26 cellular contexts compared by ENCODE assay signal in genomic region chr3:188575501-188575900, GRCh38.
"Had no signal": no experiment of that assay in that cellular context is flagged by ENCODE, and none has a peak within 500 bp of the region (broad histone marks: within the 10 kb centered on the region; RNA-seq: fewer than 3 reads in every experiment).

No MANE protein-coding gene starts in this region.

- H3K9me3 ChIP-seq: body of pancreas, esophagus squamous epithelium, left ventricle myocardium inferior, pancreas, prostate gland, suprapubic skin, tibial artery had no signal

- H3K36me3 ChIP-seq: esophagus squamous epithelium, left ventricle myocardium inferior, pancreas, prostate gland, suprapubic skin, tibial artery, WERI-Rb-1 had no signal

- H3K27ac ChIP-seq: body of pancreas, left ventricle myocardium inferior, pancreas, prostate gland, suprapubic skin, WERI-Rb-1 had no signal

- ATAC-seq: activated CD4-positive, CD25-positive, alpha-beta regulatory T cell treated with anti-CD3 and anti-CD28 coated beads, Interleukin-2, amount 50 U/mL, for 24 hours; body of pancreas; pancreas; T-helper 17 cell had no signal

- H3K27me3 ChIP-seq: body of pancreas, esophagus squamous epithelium, pancreas, suprapubic skin, tibial artery had no signal

- DNase-seq: activated CD4-positive, alpha-beta memory T cell treated with anti-CD3 and anti-CD28 coated beads for 36 hours; activated CD4-positive, alpha-beta T cell treated with anti-CD3 and anti-CD28 coated beads, Interleukin-2, amount 10 ng/mL, durations not matched to agents 24 days and 14 days; activated CD8-positive, alpha-beta memory T cell treated with anti-CD3 and anti-CD28 coated beads, Interleukin-2, amount 50 U/mL, for 48 hours; activated gamma-delta T cell treated with Interleukin-2 at 50 U/mL for 16 hours; activated naive CD4-positive, alpha-beta T cell treated with anti-CD3 and anti-CD28 coated beads, Interleukin-2, amount 50 U/mL, for 16 hours; activated T-cell treated with anti-CD3 and anti-CD28 coated beads, Interleukin-2, amount 50 U/mL, for 24 hours; body of pancreas; dermis blood vessel endothelial cell; effector CD4-positive, alpha-beta T cell; esophagus squamous epithelium; foreskin melanocyte; left ventricle myocardium inferior; naive B cell; nephron progenitor cell; pancreas; stimulated activated CD4-positive, alpha-beta T cell treated with anti-CD3 and anti-CD28 coated beads, Interleukin-15, amount 100 ng/mL, for 24 hours; stimulated activated CD4-positive, alpha-beta T cell treated with anti-CD3 and anti-CD28 coated beads, Interleukin-2, amount 100 ng/mL, for 24 hours; stimulated activated naive CD4-positive, alpha-beta T cell; T-helper 17 cell; T1000; tibial artery; WERI-Rb-1 had no signal

- H3K4me1 ChIP-seq: body of pancreas, prostate gland had no signal

- H3K4me3 ChIP-seq: body of pancreas, esophagus squamous epithelium, left ventricle myocardium inferior, lung, pancreas, prostate gland, suprapubic skin, tibial artery had no signal
